8 cellular contexts compared by ENCODE assay signal in the genomic region with DNA sequence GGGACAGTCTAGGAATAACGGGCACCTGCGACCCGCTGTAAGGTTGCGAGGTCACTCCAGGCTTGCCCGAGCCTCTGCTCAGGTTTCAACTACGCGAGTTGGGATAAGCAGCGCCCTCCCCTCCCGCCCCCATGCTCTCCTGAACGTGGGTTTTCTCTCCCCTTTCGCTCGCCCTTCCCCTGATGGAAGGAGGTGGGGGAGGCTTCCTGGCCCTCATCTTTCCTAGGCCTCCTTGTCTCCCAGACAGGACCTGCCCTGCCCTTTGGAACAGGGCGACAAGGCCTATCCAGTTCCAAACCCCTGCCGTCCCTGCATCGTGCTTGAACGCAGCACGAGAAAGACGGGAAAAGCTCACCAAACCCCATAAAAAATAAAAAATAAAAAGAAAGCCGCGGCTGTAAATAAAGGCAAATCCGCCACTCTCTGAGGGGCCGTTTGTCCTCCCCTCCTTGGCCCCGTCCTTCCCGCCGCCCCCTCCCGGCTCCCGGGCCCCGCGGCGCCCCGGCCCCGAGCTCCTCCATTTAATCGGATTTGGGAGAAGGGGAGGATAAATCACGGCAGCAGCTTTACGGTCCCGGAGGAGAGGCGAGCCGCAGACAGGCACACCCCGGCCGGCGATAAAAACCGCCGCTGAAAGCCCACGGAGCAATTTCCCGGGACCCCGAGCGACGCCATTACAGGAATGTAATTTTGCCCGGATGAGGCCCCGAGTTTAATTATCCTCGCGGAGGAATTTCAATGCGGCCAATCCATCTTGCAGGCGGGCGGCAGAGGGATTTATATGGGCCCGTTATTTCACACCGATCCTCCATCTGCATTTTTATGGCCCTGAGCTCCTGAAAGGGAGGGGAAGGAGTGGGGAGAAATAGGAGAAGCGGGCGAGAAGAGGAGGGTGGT. TPM values are rescaled to one million over a fixed set of nuclear protein-coding genes. Genes with fewer than 3 reads are reported as not detected.
A peak's percentile ranks its signal among the peaks of the same experiment; 100 is the strongest.
DNase-seq lines count a peak whose midpoint lies in the region; ATAC-seq and TF ChIP-seq lines count a peak whose summit lies in the region.

No MANE protein-coding gene starts in this region.

- peak overlapping the region; percentile 62 for H3K27ac ChIP-seq in OCI-LY3 (ENCODE audit: low read length)
- H3K27ac ChIP-seq in psoas muscle, result peak overlapping the region; percentile 93

- H3K4me1 ChIP-seq in OCI-LY3 (ENCODE audit: low read length) (peaks cover 8% of the 10 kb centered on the region), psoas muscle (peaks cover 23% of the 10 kb centered on the region)

- peaks cover 24% of the 10 kb centered on the region for H3K36me3 ChIP-seq in OCI-LY3 (replicated peaks; ENCODE audit: low read depth, low read length)
- peaks cover 0 to 21% of the 10 kb centered on the region in 2 donors for H3K36me3 ChIP-seq in psoas muscle (ENCODE audit: insufficient read depth in 1 of 2, low read depth in 1 of 2)

- H3K27me3 ChIP-seq in OCI-LY3 (ENCODE audit: low read depth, low read length), result peaks cover 25% of the 10 kb centered on the region
- H3K27me3 ChIP-seq in psoas muscle (ENCODE audit: insufficient read depth in 3 of 3, low read length in 2 of 3), result no peaks in the 10 kb centered on the region

- peaks cover 29% of the 10 kb centered on the region for H3K79me2 ChIP-seq in OCI-LY3 (ENCODE audit: low read length)

- H3K9me3 ChIP-seq in OCI-LY3 (ENCODE audit: insufficient read depth, low read length) (no peaks in the 10 kb centered on the region), psoas muscle (no peaks in the 10 kb centered on the region)

- no peak for DNase-seq in GM12864 (ENCODE audit: low read depth)
- DNase-seq in astrocyte of the spinal cord (ENCODE audit: low read depth, low spot score), result peak; percentile 55
- DNase-seq in hypothalamus (lab: John Stamatoyannopoulos, UW), result peak in 39 of 51 donors; percentile 14 to 94 (median 58)
- DNase-seq in psoas muscle, result peak; percentile 65 to 79
- DNase-seq in DMS 273 treated with DMSO at 0.1 percent for 48 hours (lab: John Stamatoyannopoulos, UW), result no peak

- intact Hi-C loops in psoas muscle (cut with DNase I), result loop anchor here (1.0 to 10.0 kb wide), 3 partner anchors 51 to 332 kb away; a partner anchor contains a TSS

- no peak for TF ChIP-seq CTCF in GM12864 (IDR thresholded peaks at IDR 0.05; ENCODE audit: low read depth, low read length, missing control alignments)
- no peak for TF ChIP-seq CTCF in OCI-LY3 (IDR thresholded peaks at IDR 0.05; ENCODE audit: low read depth, low read length)
- no peak for TF ChIP-seq CTCF in astrocyte of the spinal cord (IDR thresholded peaks at IDR 0.05; ENCODE audit: low read depth, low read length)
- no peak for TF ChIP-seq CTCF in psoas muscle (IDR thresholded peaks at IDR 0.05)

- H3K4me3 ChIP-seq in GM12864 (ENCODE audit: low read depth, low read length) (peak overlapping the region; percentile 91), OCI-LY3 (ENCODE audit: low read length) (peak overlapping the region; percentile 83), astrocyte of the spinal cord (ENCODE audit: low read depth, low read length) (peak overlapping the region; percentile 17), psoas muscle (peak overlapping the region; percentile 68)

- H3K9ac ChIP-seq in OCI-LY3 (ENCODE audit: low read length), result peak overlapping the region; percentile 87

- H2AFZ ChIP-seq in OCI-LY3 (ENCODE audit: low read depth, low read length), result peak overlapping the region; percentile 99

- 1 to 2% (median 2%) methylated on average over 50 to 59 of the region's 59 CpGs for WGBS in psoas muscle, 3 donors

- peak overlapping the region; percentile 93 for H3K4me2 ChIP-seq in OCI-LY3 (ENCODE audit: low read length)

- in situ Hi-C loops in astrocyte of the spinal cord (cut with HindIII; ENCODE audit: low sequenced_read_pairs), result loop anchor here (10.0 kb wide), 1 partner anchor 52 kb away; a partner anchor contains a TSS

- ATAC-seq in psoas muscle (peak; percentile 66 to 69 (median 66)), HG02571 (IDR thresholded peaks at IDR 0.05; ENCODE audit: unreplicated experiment) (no peak), GM19395 (IDR thresholded peaks at IDR 0.05; ENCODE audit: unreplicated experiment) (no peak)

- H4K20me1 ChIP-seq in OCI-LY3 (ENCODE audit: insufficient read depth, low read length), result no peaks in the 10 kb centered on the region

RNA-seq across cellular contexts. Expression of a gene that starts 1.1 kb away (rescaled TPM):
- 100 to 1,000 TPM; 349 to 495 (median 423) TPM for total RNA-seq in psoas muscle
- 100 to 1,000 TPM; 396 to 646 (median 496) TPM for polyA plus RNA-seq in psoas muscle

RNA-seq across cellular contexts. Expression of a gene that starts 50.3 kb away (rescaled TPM):
- 100 to 1,000 TPM; 180 to 255 (median 189) TPM for total RNA-seq in psoas muscle
- polyA plus RNA-seq in psoas muscle, result 100 to 1,000 TPM in 2 of 3 donors, 10 to 100 TPM in 1; 41.1 to 125 (median 124) TPM

RNA-seq across cellular contexts. Expression of a gene that starts 50.8 kb away (rescaled TPM):
- total RNA-seq in psoas muscle, result 10 to 100 TPM; 25.4 to 32.3 (median 31.5) TPM
- 10 to 100 TPM; 15.7 to 21.8 (median 18.0) TPM for polyA plus RNA-seq in psoas muscle

Comparison
In these comparisons a context has a peak if more than half of its experiments do, and no peak if none do; other contexts are left out.
1. DNase-seq: peak in astrocyte of the spinal cord (single experiment), hypothalamus (39 of 51) and psoas muscle (2 of 2); none in GM12864 (single experiment) and DMS 273 treated with DMSO at 0.1 percent for 48 hours (single experiment).
2. H3K4me3 ChIP-seq: peak in every context shown above with its lines; median percentile 91 in GM12864; 83 in OCI-LY3; 68 in psoas muscle; 17 in astrocyte of the spinal cord.
3. ATAC-seq: peak in psoas muscle (4 of 4); none in HG02571 (single experiment) and GM19395 (single experiment).